13 cellular contexts compared by ENCODE assay signal in genomic region chr7:1081931-1082401, GRCh38. TPM values are rescaled to one million over a fixed set of nuclear protein-coding genes. Genes with fewer than 3 reads are reported as not detected.
DNase-seq lines count a peak whose midpoint lies in the region; ATAC-seq and TF ChIP-seq lines count a peak whose summit lies in the region.
"Had no signal": no experiment of that assay in that cellular context is flagged by ENCODE, and none has a peak within 500 bp of the region (broad histone marks: within the 10 kb centered on the region; RNA-seq: fewer than 3 reads in every experiment).

No MANE protein-coding gene starts in this region.

- ATAC-seq in activated CD8-positive, alpha-beta memory T cell treated with anti-CD3 and anti-CD28 coated beads, Interleukin-2, amount 10 ng/mL, durations not matched to agents 7 days and 5 days, result no peak
- ATAC-seq in GM21528 (IDR thresholded peaks at IDR 0.05; ENCODE audit: low FRiP score, unreplicated experiment), result no peak

- H3K4me1 Mint-ChIP-seq in nephron progenitor cell, result peaks cover 82% of the 10 kb centered on the region
- peaks cover 4% of the 10 kb centered on the region for H3K4me1 Mint-ChIP-seq in activated CD8-positive, alpha-beta memory T cell treated with anti-CD3 and anti-CD28 coated beads, Interleukin-2, amount 10 ng/mL, durations not matched to agents 7 days and 5 days

- H3K4me3 Mint-ChIP-seq in nephron progenitor cell, result no peak overlapping the region
- H3K4me3 Mint-ChIP-seq in activated CD8-positive, alpha-beta memory T cell treated with anti-CD3 and anti-CD28 coated beads, Interleukin-2, amount 10 ng/mL, durations not matched to agents 7 days and 5 days, result no peak overlapping the region
- H3K4me3 Mint-ChIP-seq: CD14-positive monocyte had no signal

- no peaks in the 10 kb centered on the region for H3K9me3 Mint-ChIP-seq in nephron progenitor cell
- H3K9me3 Mint-ChIP-seq in activated CD8-positive, alpha-beta memory T cell treated with anti-CD3 and anti-CD28 coated beads, Interleukin-2, amount 10 ng/mL, durations not matched to agents 7 days and 5 days (ENCODE audit: low read depth), result no peaks in the 10 kb centered on the region
- H3K9me3 Mint-ChIP-seq: activated T-helper 2 cell treated with anti-CD3 and anti-CD28 coated beads, Interferon-gamma antibody, Interleukin-2, Interleukin-4, amounts not matched to agents 10 μg/mL and 5 μg/mL and 100 μg/mL, durations not matched to agents 14 hours and 24 hours and 36 hours; CD14-positive monocyte had no signal

- peak; percentile 67 for DNase-seq in Daoy (ENCODE audit: low read depth)
- DNase-seq in NCI-H146 treated with DMSO at 0.1 percent for 48 hours (lab: John Stamatoyannopoulos, UW; ENCODE audit: unreplicated experiment), result peak; percentile 89
- DNase-seq in SK-N-SH, result peak; percentile 90
- no peak for DNase-seq in nephron progenitor cell
- DNase-seq in smooth muscle cell (lab: John Stamatoyannopoulos, UW; ENCODE audit: unreplicated experiment), result no peak
- no peak for DNase-seq in activated CD8-positive, alpha-beta memory T cell treated with anti-CD3 and anti-CD28 coated beads, Interleukin-2, amount 10 ng/mL, durations not matched to agents 7 days and 5 days
- no peak for DNase-seq in iPS-NIHi11 (ENCODE audit: low spot score)
- DNase-seq: activated CD4-positive, alpha-beta T cell treated with anti-CD3 and anti-CD28 coated beads, Interleukin-2, amount 50 U/mL, for 1 hour; NCI-H1436; T-helper 2 cell had no signal

- no peaks in the 10 kb centered on the region for H3K27me3 Mint-ChIP-seq in nephron progenitor cell (ENCODE audit: low read depth, poor library complexity)
- peaks cover under 1% of the 10 kb centered on the region for H3K27me3 Mint-ChIP-seq in activated CD8-positive, alpha-beta memory T cell treated with anti-CD3 and anti-CD28 coated beads, Interleukin-2, amount 10 ng/mL, durations not matched to agents 7 days and 5 days

- H4K20me1 ChIP-seq in SK-N-SH (ENCODE audit: insufficient read depth), result peaks cover 11% of the 10 kb centered on the region; the same call in 1 of the 2 replicates
- peaks cover 70% of the 10 kb centered on the region for H4K20me1 ChIP-seq in smooth muscle cell (ENCODE audit: low read depth)

- TF ChIP-seq CTCF in SK-N-SH (IDR thresholded peaks at IDR 0.05) (no peak), nephron progenitor cell (IDR thresholded peaks at IDR 0.05) (no peak), smooth muscle cell (IDR thresholded peaks at IDR 0.05; ENCODE audit: borderline replicate concordance, insufficient read depth, poor library complexity, severe bottlenecking) (no peak)

- peaks cover 0 to 6% of the 10 kb centered on the region in 2 experiments for H3K36me3 ChIP-seq in SK-N-SH (replicated peaks in 1 of 2; ENCODE audit: control insufficient read depth in 1 of 2, insufficient read depth in 2 of 2, low read length in 1 of 2)
- no peaks in the 10 kb centered on the region for H3K36me3 ChIP-seq in smooth muscle cell (ENCODE audit: low read depth)

- POLR2A ChIA-PET in SK-N-SH (lab: Yijun Ruan, JAX), result no interaction called here

- H3K9me2 ChIP-seq in SK-N-SH, result no peaks in the 10 kb centered on the region

- peaks cover 7% of the 10 kb centered on the region for H3F3A ChIP-seq in SK-N-SH (replicated peaks; ENCODE audit: insufficient read depth)
- no peaks in the 10 kb centered on the region for H3F3A ChIP-seq in smooth muscle cell (ENCODE audit: low read depth)

- no peak for TF ChIP-seq RAD21 in SK-N-SH (IDR thresholded peaks at IDR 0.05; ENCODE audit: low read length)

- H3K9me3 ChIP-seq in SK-N-SH (no peaks in the 10 kb centered on the region), smooth muscle cell (replicated peaks; ENCODE audit: low read depth) (no peaks in the 10 kb centered on the region)

- no peaks in the 10 kb centered on the region for H3K36me3 Mint-ChIP-seq in nephron progenitor cell (ENCODE audit: low read depth)
- H3K36me3 Mint-ChIP-seq in activated CD8-positive, alpha-beta memory T cell treated with anti-CD3 and anti-CD28 coated beads, Interleukin-2, amount 10 ng/mL, durations not matched to agents 7 days and 5 days, result no peaks in the 10 kb centered on the region
- H3K36me3 Mint-ChIP-seq: CD14-positive monocyte had no signal

- H3K79me2 ChIP-seq in SK-N-SH (ENCODE audit: insufficient read depth) (0 out of 2 replicates have a peak, but pooled peaks cover 5% of the 10 kb centered on the region), smooth muscle cell (ENCODE audit: low read depth) (no peaks in the 10 kb centered on the region)

- H3K9ac ChIP-seq in SK-N-SH (no peak overlapping the region), smooth muscle cell (ENCODE audit: low read depth) (no peak overlapping the region)

- H2AFZ ChIP-seq in SK-N-SH (ENCODE audit: low read depth) (no peak overlapping the region), smooth muscle cell (ENCODE audit: low read depth) (no peak overlapping the region)

- H3K27me3 ChIP-seq in SK-N-SH (ENCODE audit: insufficient read depth) (no peaks in the 10 kb centered on the region), smooth muscle cell (ENCODE audit: low read depth) (no peaks in the 10 kb centered on the region)

- H3K4me2 ChIP-seq in SK-N-SH (no peak overlapping the region), smooth muscle cell (no peak overlapping the region)

- H3K4me3 ChIP-seq in SK-N-SH (ENCODE audit: low read depth in 2 of 2, low read length in 1 of 2) (no peak overlapping the region), smooth muscle cell (no peak overlapping the region)

- TF ChIP-seq EP300 in SK-N-SH (IDR thresholded peaks at IDR 0.05; ENCODE audit: borderline replicate concordance in 1 of 2, low read depth in 1 of 2, low read length in 1 of 2), result peak in 1 of 2 experiments; percentile 64; a peak in 1 of 4 replicates

- peaks cover 6 to 40% of the 10 kb centered on the region in 2 experiments for H3K4me1 ChIP-seq in SK-N-SH (ENCODE audit: control insufficient read depth in 1 of 2, insufficient read depth in 2 of 2, low read depth in 1 of 2, low read length in 1 of 2)
- H3K4me1 ChIP-seq in smooth muscle cell (ENCODE audit: low read depth), result peaks cover 12% of the 10 kb centered on the region

- WGBS in SK-N-SH (ENCODE audit: low lambda C conversion rate), result 56% methylated on average over 23 of the region's 31 CpGs
- WGBS in smooth muscle cell (ENCODE audit: low lambda C conversion rate), result 74% methylated on average over 31 of the region's 31 CpGs

- H3K27ac ChIP-seq in SK-N-SH (ENCODE audit: low read depth in 2 of 2, low read length in 1 of 2) (no peak overlapping the region), smooth muscle cell (ENCODE audit: low read depth) (no peak overlapping the region)

- peak overlapping the region; percentile 42 for H3K27ac Mint-ChIP-seq in nephron progenitor cell
- no peak overlapping the region for H3K27ac Mint-ChIP-seq in activated CD8-positive, alpha-beta memory T cell treated with anti-CD3 and anti-CD28 coated beads, Interleukin-2, amount 10 ng/mL, durations not matched to agents 7 days and 5 days
- H3K27ac Mint-ChIP-seq: activated T-helper 2 cell treated with anti-CD3 and anti-CD28 coated beads, Interferon-gamma antibody, Interleukin-2, Interleukin-4, amounts not matched to agents 10 μg/mL and 5 μg/mL and 100 μg/mL, durations not matched to agents 14 hours and 24 hours and 36 hours had no signal

- CTCF ChIA-PET in SK-N-SH (lab: Yijun Ruan, JAX), result interaction anchor here (0.8 to 10.2 kb wide), 10 partner anchors 11 to 94 kb away, joined by 3 to 126 read pairs (median 4); no protein-coding TSS in a partner anchor
- CTCF ChIA-PET in activated CD8-positive, alpha-beta memory T cell treated with anti-CD3 and anti-CD28 coated beads, Interleukin-2, amount 10 ng/mL, durations not matched to agents 7 days and 5 days (lab: Charles Lee), result interaction anchor here (0.8 to 2.4 kb wide), 2 partner anchors 16 to 89 kb away, joined by 3 to 11 read pairs; no protein-coding TSS in a partner anchor

TF ChIP-seq in SK-N-SH, 30 proteins besides CTCF, POLR2A, EP300 and RAD21:
- TF ChIP-seq CHD2 (IDR thresholded peaks at IDR 0.05; ENCODE audit: low read length, partially characterized antibody) (peak; percentile 71), TEAD4 (IDR thresholded peaks at IDR 0.05; ENCODE audit: borderline replicate concordance, insufficient read depth) (no peak), ELF1 (IDR thresholded peaks at IDR 0.05) (no peak), RFX5 (IDR thresholded peaks at IDR 0.05; ENCODE audit: low read length) (no peak), MXI1 (IDR thresholded peaks at IDR 0.05; ENCODE audit: low read depth, low read length) (peak; percentile 75), SMC3 (IDR thresholded peaks at IDR 0.05; ENCODE audit: low read depth, low read length) (no peak), TCF12 (IDR thresholded peaks at IDR 0.05) (peak; percentile 70; the same call in 1 of the 2 replicates), SIN3A (IDR thresholded peaks at IDR 0.05; ENCODE audit: borderline replicate concordance, low read depth, low read length) (no peak), RCOR1 (IDR thresholded peaks at IDR 0.05; ENCODE audit: low read length) (peak; percentile 86)
TF ChIP-seq in SK-N-SH: peak in this region for 4.

RNA-seq across cellular contexts. Expression of gene GPER1, which starts 5.9 kb away (rescaled TPM):
- 0.40 and 4.5 TPM in 2 replicates for total RNA-seq in Daoy (2014; rRNA removed; shearing (Covaris generic))
- 4.0 and 6.4 TPM in 2 replicates for polyA plus RNA-seq in SK-N-SH (2012; rRNA removed)
- polyA plus RNA-seq in SK-N-SH (2012; cell fraction: cytosol; rRNA removed), result 2.2 and 4.1 TPM in 2 replicates
- 4.3 and 5.5 TPM in 2 replicates for polyA plus RNA-seq in SK-N-SH (2012; cell fraction: nucleus; rRNA removed)
- 0.67 and 1.3 TPM in 2 replicates for total RNA-seq in smooth muscle cell
- polyA plus RNA-seq in smooth muscle cell, result 2.3 and 4.0 TPM in 2 replicates
- total RNA-seq in activated CD8-positive, alpha-beta memory T cell treated with anti-CD3 and anti-CD28 coated beads, Interleukin-2, amount 10 ng/mL, durations not matched to agents 7 days and 5 days, result not detected

RNA-seq across cellular contexts. Expression of gene GPR146, which starts 37.6 kb away (rescaled TPM):
- 0.17 and 1.1 TPM in 2 replicates for total RNA-seq in Daoy (2014; rRNA removed; shearing (Covaris generic))
- polyA plus RNA-seq in SK-N-SH (2012; rRNA removed) (1.4 and 2.0 TPM in 2 replicates), smooth muscle cell (2.2 and 3.8 TPM in 2 replicates)
- 0.95 and 1.3 TPM in 2 replicates for polyA plus RNA-seq in SK-N-SH (2012; cell fraction: cytosol; rRNA removed)
- 1.5 and 2.0 TPM in 2 replicates for polyA plus RNA-seq in SK-N-SH (2012; cell fraction: nucleus; rRNA removed)
- total RNA-seq in smooth muscle cell, result 1.8 and 3.6 TPM in 2 replicates
- 1 to 10 TPM in 1 of 2 experiments, under 1 TPM in 1; 0.40 to 2.1 TPM for total RNA-seq in activated CD8-positive, alpha-beta memory T cell treated with anti-CD3 and anti-CD28 coated beads, Interleukin-2, amount 10 ng/mL, durations not matched to agents 7 days and 5 days

Comparison
In these comparisons a context has a peak if more than half of its experiments do, and no peak if none do; other contexts are left out.
1. DNase-seq: peak in Daoy (single experiment), NCI-H146 treated with DMSO at 0.1 percent for 48 hours (single experiment) and SK-N-SH (single experiment); none in nephron progenitor cell (single experiment), smooth muscle cell (single experiment), activated CD8-positive, alpha-beta memory T cell treated with anti-CD3 and anti-CD28 coated beads, Interleukin-2, amount 10 ng/mL, durations not matched to agents 7 days and 5 days (single experiment) and iPS-NIHi11 (single experiment).